ENCODE assay signal across 1 cellular context in the genomic region with DNA sequence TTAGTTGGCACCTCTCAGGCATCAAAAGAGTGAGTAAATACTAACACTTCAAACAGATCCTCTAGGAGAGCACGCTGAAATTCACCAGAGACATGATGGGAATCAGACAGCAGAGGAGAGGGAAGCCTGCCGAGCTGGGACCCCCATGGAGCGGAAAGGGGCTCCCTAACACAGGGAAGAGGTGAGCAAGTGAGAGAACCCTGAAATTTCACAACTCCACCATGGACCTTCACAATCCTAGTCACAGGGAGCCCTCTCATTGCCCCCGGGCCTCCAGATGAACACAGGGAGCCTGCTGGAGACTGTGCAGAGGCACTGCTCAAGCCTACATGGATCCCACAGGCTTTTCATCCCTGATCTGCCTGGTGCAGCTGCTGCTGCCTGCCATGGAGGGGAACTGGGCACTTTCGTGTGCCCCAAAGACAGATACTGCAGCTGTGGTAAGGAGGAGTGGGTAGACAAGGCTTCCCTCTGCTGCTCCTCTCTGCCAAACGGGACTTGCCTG.
TF ChIP-seq lines count a peak whose summit lies in the region.

No MANE protein-coding gene starts in this region.

TF ChIP-seq in GM12878, 131 proteins besides CTCF, POLR2A, EP300 and RAD21:
- TF ChIP-seq YY1 (IDR thresholded peaks at IDR 0.05; ENCODE audit: low read depth, low read length): no peak
- no peak for TF ChIP-seq BACH1 (IDR thresholded peaks at IDR 0.05; ENCODE audit: borderline replicate concordance)
- no peak for TF ChIP-seq CBFB (IDR thresholded peaks at IDR 0.05; ENCODE audit: low read depth)
- no peak for TF ChIP-seq HDGF (IDR thresholded peaks at IDR 0.05)
- TF ChIP-seq, protein P1, sequence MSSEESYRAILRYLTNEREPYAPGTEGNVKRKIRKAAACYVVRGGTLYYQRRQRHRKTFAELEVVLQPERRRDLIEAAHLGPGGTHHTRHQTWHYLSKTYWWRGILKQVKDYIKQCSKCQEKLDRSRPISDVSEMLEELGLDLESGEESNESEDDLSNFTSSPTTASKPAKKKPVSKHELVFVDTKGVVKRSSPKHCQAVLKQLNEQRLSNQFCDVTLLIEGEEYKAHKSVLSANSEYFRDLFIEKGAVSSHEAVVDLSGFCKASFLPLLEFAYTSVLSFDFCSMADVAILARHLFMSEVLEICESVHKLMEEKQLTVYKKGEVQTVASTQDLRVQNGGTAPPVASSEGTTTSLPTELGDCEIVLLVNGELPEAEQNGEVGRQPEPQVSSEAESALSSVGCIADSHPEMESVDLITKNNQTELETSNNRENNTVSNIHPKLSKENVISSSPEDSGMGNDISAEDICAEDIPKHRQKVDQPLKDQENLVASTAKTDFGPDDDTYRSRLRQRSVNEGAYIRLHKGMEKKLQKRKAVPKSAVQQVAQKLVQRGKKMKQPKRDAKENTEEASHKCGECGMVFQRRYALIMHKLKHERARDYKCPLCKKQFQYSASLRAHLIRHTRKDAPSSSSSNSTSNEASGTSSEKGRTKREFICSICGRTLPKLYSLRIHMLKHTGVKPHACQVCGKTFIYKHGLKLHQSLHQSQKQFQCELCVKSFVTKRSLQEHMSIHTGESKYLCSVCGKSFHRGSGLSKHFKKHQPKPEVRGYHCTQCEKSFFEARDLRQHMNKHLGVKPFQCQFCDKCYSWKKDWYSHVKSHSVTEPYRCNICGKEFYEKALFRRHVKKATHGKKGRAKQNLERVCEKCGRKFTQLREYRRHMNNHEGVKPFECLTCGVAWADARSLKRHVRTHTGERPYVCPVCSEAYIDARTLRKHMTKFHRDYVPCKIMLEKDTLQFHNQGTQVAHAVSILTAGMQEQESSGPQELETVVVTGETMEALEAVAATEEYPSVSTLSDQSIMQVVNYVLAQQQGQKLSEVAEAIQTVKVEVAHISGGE (CRISPR knock-in tag; IDR thresholded peaks at IDR 0.05): no peak
- TF ChIP-seq MYC (IDR thresholded peaks at IDR 0.05; ENCODE audit: insufficient read depth, insufficient read length, insufficient replicate concordance, low read length, severe bottlenecking): no peak
- TF ChIP-seq, protein P2, sequence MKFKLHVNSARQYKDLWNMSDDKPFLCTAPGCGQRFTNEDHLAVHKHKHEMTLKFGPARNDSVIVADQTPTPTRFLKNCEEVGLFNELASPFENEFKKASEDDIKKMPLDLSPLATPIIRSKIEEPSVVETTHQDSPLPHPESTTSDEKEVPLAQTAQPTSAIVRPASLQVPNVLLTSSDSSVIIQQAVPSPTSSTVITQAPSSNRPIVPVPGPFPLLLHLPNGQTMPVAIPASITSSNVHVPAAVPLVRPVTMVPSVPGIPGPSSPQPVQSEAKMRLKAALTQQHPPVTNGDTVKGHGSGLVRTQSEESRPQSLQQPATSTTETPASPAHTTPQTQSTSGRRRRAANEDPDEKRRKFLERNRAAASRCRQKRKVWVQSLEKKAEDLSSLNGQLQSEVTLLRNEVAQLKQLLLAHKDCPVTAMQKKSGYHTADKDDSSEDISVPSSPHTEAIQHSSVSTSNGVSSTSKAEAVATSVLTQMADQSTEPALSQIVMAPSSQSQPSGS (IDR thresholded peaks at IDR 0.05; ENCODE audit: low read length): no peak
- TF ChIP-seq, protein P3, sequence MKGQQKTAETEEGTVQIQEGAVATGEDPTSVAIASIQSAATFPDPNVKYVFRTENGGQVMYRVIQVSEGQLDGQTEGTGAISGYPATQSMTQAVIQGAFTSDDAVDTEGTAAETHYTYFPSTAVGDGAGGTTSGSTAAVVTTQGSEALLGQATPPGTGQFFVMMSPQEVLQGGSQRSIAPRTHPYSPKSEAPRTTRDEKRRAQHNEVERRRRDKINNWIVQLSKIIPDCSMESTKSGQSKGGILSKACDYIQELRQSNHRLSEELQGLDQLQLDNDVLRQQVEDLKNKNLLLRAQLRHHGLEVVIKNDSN (IDR thresholded peaks at IDR 0.05; ENCODE audit: borderline replicate concordance, extremely low read length, insufficient read depth, low read depth, low read length): no peak
- TF ChIP-seq, protein P4, sequence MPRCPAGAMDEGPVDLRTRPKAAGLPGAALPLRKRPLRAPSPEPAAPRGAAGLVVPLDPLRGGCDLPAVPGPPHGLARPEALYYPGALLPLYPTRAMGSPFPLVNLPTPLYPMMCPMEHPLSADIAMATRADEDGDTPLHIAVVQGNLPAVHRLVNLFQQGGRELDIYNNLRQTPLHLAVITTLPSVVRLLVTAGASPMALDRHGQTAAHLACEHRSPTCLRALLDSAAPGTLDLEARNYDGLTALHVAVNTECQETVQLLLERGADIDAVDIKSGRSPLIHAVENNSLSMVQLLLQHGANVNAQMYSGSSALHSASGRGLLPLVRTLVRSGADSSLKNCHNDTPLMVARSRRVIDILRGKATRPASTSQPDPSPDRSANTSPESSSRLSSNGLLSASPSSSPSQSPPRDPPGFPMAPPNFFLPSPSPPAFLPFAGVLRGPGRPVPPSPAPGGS (IDR thresholded peaks at IDR 0.05; ENCODE audit: borderline replicate concordance, insufficient read depth, low read depth, low read length, poor library complexity, severe bottlenecking): no peak
